ENCODE assay signal across 28 cellular contexts in genomic region chr12:113948151-113948914, GRCh38.
"Had no signal": no experiment of that assay in that cellular context is flagged by ENCODE, and none has a peak within 500 bp of the region (broad histone marks: within the 10 kb centered on the region; RNA-seq: fewer than 3 reads in every experiment).

No MANE protein-coding gene starts in this region.

- H3K27ac ChIP-seq: neural progenitor cell, ovary, parathyroid adenoma, psoas muscle, skin epidermis, spleen, suprapubic skin, testis, tibial artery, transverse colon, upper lobe of right lung, uterus had no signal

- DNase-seq: natural killer cell; occipital lobe; ovary; posterior cingulate gyrus; psoas muscle; right cardiac atrium; spleen; stimulated activated CD4-positive, alpha-beta T cell treated with anti-CD3 and anti-CD28 coated beads, Interleukin-12 subunit alpha, Interleukin-12 subunit beta, amount 100 ng/mL, for 4 hours; stimulated activated CD4-positive, alpha-beta T cell treated with anti-CD3 and anti-CD28 coated beads, Interleukin-1b, Interleukin-23, amount 100 ng/mL, for 48 hours; stimulated activated CD4-positive, alpha-beta T cell treated with anti-CD3 and anti-CD28 coated beads, Interleukin-4, amount 100 ng/mL, for 1 hour; stimulated activated CD4-positive, alpha-beta T cell treated with anti-CD3 and anti-CD28 coated beads, Interleukin-4, amount 100 ng/mL, for 4 hours; stimulated activated CD8-positive, alpha-beta memory T cell treated with anti-CD3 and anti-CD28 coated beads, Interleukin-4, amount 100 ng/mL, for 48 hours; stimulated activated naive CD4-positive, alpha-beta T cell; stimulated activated naive CD8-positive, alpha-beta T cell treated with anti-CD3 and anti-CD28 coated beads, Interleukin-15, amount 100 ng/mL, for 72 hours; stimulated activated naive CD8-positive, alpha-beta T cell treated with anti-CD3 and anti-CD28 coated beads, Interleukin-15, Interleukin-2, amounts not matched to agents 100 U/mL and 50 U/mL, for 24 hours; substantia nigra; testis; tibial artery; transverse colon; upper lobe of right lung; uterus had no signal

- H2AFZ ChIP-seq: neural progenitor cell, parathyroid adenoma had no signal

- H3K36me3 ChIP-seq: neural progenitor cell, ovary, uterus had no signal

- H3K4me1 ChIP-seq: neural progenitor cell, parathyroid adenoma, psoas muscle, spleen, suprapubic skin, testis, tibial artery, transverse colon, upper lobe of right lung, uterus had no signal

- H3K79me2 ChIP-seq: parathyroid adenoma had no signal

- H3K9ac ChIP-seq: neural progenitor cell, parathyroid adenoma had no signal

- H3K9me3 ChIP-seq: ovary, psoas muscle, spleen, suprapubic skin, testis, tibial artery, transverse colon, upper lobe of right lung, uterus had no signal

- ATAC-seq: natural killer cell; psoas muscle; right cardiac atrium; sciatic nerve; stimulated activated memory B cell treated with anti-CD40 and anti-IgM and Interleukin-4, amounts not matched to agents 10 μg/mL and 1 μg/mL and 100 μg/mL, for 72 hours; stimulated activated naive CD8-positive, alpha-beta T cell treated with anti-CD3 and anti-CD28 coated beads, Interleukin-15, amount 100 ng/mL, for 72 hours; upper lobe of right lung had no signal

- H3K4me2 ChIP-seq: neural progenitor cell, smooth muscle cell had no signal

- H3K27me3 ChIP-seq: neural progenitor cell, ovary, spleen, suprapubic skin, testis, tibial artery, transverse colon, upper lobe of right lung, uterus had no signal

- H3K4me3 ChIP-seq: neural progenitor cell, ovary, psoas muscle, skin epidermis, smooth muscle cell, spleen, suprapubic skin, testis, tibial artery, transverse colon, upper lobe of right lung, uterus had no signal
